Comparison of ENCODE assay signal across 13 cellular contexts in genomic region chr5:80190960-80191359, GRCh38.
DNase-seq lines count a peak whose midpoint lies in the region; ATAC-seq and TF ChIP-seq lines count a peak whose summit lies in the region.
"Had no signal": no experiment of that assay in that cellular context is flagged by ENCODE, and none has a peak within 500 bp of the region (broad histone marks: within the 10 kb centered on the region; RNA-seq: fewer than 3 reads in every experiment).

No MANE protein-coding gene starts in this region.

- peaks cover 4% of the 10 kb centered on the region for H3K36me3 Mint-ChIP-seq in T-helper 17 cell (ENCODE audit: low read depth)

- H3K27ac Mint-ChIP-seq in T-helper 17 cell, result peak overlapping the region; percentile 98

- no peaks in the 10 kb centered on the region for H3K27me3 Mint-ChIP-seq in T-helper 17 cell

- intact Hi-C loops in heart right ventricle (cut with DNase I), result loop anchor here in 4 of 10 donors (5.0 to 10.0 kb wide), 4 partner anchors 44 to 66 kb away; partner anchors contain the start of gene SERINC5 (in 3 of the 4)
- intact Hi-C loops in Right ventricle myocardium superior (cut with DNase I), result no loop called here
- intact Hi-C loops in lower lobe of right lung (cut with DNase I), result no loop called here
- intact Hi-C loops in uterus (cut with DNase I; ENCODE audit: low total_unique reads), result no loop called here

- H3K4me1 ChIP-seq in heart right ventricle (peaks cover 29 to 83% (median 66%) of the 10 kb centered on the region in 9 donors), lower lobe of right lung (peaks cover 68% of the 10 kb centered on the region), uterus (peaks cover 3 to 4% of the 10 kb centered on the region in 2 donors)

- H3K36me3 ChIP-seq in heart right ventricle (no peaks in the 10 kb centered on the region), lower lobe of right lung (peaks cover 3% of the 10 kb centered on the region), uterus (no peaks in the 10 kb centered on the region)

- TF ChIP-seq CTCF in heart right ventricle (IDR thresholded peaks at IDR 0.05) (no peak), lower lobe of right lung (IDR thresholded peaks at IDR 0.05) (no peak), uterus (IDR thresholded peaks at IDR 0.05) (no peak)

- ATAC-seq in heart right ventricle (no peak), Right ventricle myocardium superior (ENCODE audit: poor library complexity) (no peak), T-helper 17 cell (no peak), lower lobe of right lung (no peak), HG02981 (IDR thresholded peaks at IDR 0.05; ENCODE audit: unreplicated experiment) (no peak), GM18505 (IDR thresholded peaks at IDR 0.05; ENCODE audit: unreplicated experiment) (no peak)

- no peaks in the 10 kb centered on the region for H3K9me3 ChIP-seq in heart right ventricle
- H3K9me3 ChIP-seq in T-helper 17 cell (ENCODE audit: control insufficient read depth, low read length, poor library complexity, severe bottlenecking), result no peaks in the 10 kb centered on the region
- no peaks in the 10 kb centered on the region for H3K9me3 ChIP-seq in lower lobe of right lung
- no peaks in the 10 kb centered on the region for H3K9me3 ChIP-seq in uterus

- H3K4me1 Mint-ChIP-seq in T-helper 17 cell, result peaks cover 80% of the 10 kb centered on the region

- DNase-seq in heart right ventricle (no peak), Right ventricle myocardium superior (no peak), T-helper 17 cell (no peak), lower lobe of right lung (no peak), uterus (no peak), NCI-H69 (lab: John Stamatoyannopoulos, UW) (no peak)
- DNase-seq: aorta, erythroblast, GDM1, H7, SHP77 treated with DMSO at 0.1 percent for 48 hours had no signal

- TF ChIP-seq POLR2A in uterus (IDR thresholded peaks at IDR 0.05) (no peak), GM18505 (IDR thresholded peaks at IDR 0.05; ENCODE audit: borderline replicate concordance, extremely low read depth, insufficient read depth, insufficient read length) (no peak)

- peak overlapping the region in 8 of 10 donors; percentile 72 to 87 (median 81) for H3K27ac ChIP-seq in heart right ventricle
- H3K27ac ChIP-seq in lower lobe of right lung, result peak overlapping the region; percentile 44
- H3K27ac ChIP-seq in uterus, result peak overlapping the region; percentile 68 to 69

- H3K4me3 ChIP-seq in heart right ventricle (no peak overlapping the region), lower lobe of right lung (no peak overlapping the region), uterus (no peak overlapping the region)

- peak overlapping the region; percentile 59 for H3K4me3 Mint-ChIP-seq in T-helper 17 cell

- WGBS in heart right ventricle, 2 donors, result 80 to 84% methylated on average over 3 of the region's 3 CpGs

- no peaks in the 10 kb centered on the region for H3K27me3 ChIP-seq in heart right ventricle
- no peaks in the 10 kb centered on the region for H3K27me3 ChIP-seq in lower lobe of right lung (ENCODE audit: low read depth)
- H3K27me3 ChIP-seq in uterus, result no peaks in the 10 kb centered on the region
